ENCODE assay signal across 15 cellular contexts in the genomic region with DNA sequence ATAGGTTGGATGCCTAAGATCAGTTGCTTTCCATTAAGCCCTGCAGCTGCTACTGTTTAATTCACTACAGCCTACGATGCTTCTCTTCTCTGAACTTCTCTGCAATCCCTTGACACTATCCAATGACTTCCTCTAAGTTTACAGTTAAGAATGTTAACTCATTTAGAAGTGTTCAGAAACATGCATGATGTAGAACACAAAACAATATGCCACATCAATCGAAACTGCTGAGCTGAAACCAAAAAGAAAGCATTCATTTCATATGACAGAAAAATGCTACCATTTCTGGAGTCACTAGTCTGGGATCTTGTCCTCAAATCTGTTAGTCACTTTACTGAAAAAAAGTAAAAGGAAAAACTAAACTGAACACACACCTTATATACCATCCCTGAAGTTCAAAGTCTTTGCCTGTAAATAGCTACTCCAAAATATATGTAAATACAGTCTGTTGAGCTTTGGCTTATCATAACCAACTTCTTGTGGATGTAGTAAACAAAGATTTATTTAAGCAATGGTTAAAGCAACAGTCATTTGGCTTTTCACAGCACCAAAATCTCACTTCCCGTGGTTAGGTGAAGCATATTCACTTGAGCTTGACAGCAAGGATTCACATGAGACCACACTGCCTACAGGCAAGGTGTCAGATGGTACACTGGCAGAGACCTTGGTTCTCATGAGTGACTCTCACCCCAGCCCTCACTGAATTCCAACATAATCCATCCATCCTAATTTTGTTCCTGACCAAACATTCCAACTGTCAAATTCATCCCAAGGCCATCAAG.
A peak's percentile ranks its signal among the peaks of the same experiment; 100 is the strongest.
DNase-seq lines count a peak whose midpoint lies in the region; ATAC-seq, FAIRE-seq and TF ChIP-seq lines count a peak whose summit lies in the region.
"Had no signal": no experiment of that assay in that cellular context is flagged by ENCODE, and none has a peak within 500 bp of the region (broad histone marks: within the 10 kb centered on the region; RNA-seq: fewer than 3 reads in every experiment).

No MANE protein-coding gene starts in this region.

- peak; percentile 15 for DNase-seq in GM13977 (ENCODE audit: low spot score)
- DNase-seq in CD4-positive, alpha-beta T cell = no peak
- no peak for DNase-seq in NK-92 (lab: John Stamatoyannopoulos, UW; ENCODE audit: unreplicated experiment)
- no peak for DNase-seq in COR-L47 (lab: John Stamatoyannopoulos, UW)
- no peak for DNase-seq in urothelium cell line (ENCODE audit: low spot score)
- DNase-seq: activated T-cell treated with anti-CD3 and anti-CD28 coated beads, Interleukin-2, amount 50 U/mL, for 1 hour; GDM1; Karpas-422; stimulated activated CD4-positive, alpha-beta T cell treated with anti-CD3 and anti-CD28 coated beads, Interleukin-4, amount 100 ng/mL, for 4 hours had no signal

- H3K27me3 Mint-ChIP-seq in CD4-positive, alpha-beta T cell = no peaks in the 10 kb centered on the region

- H3K4me1 Mint-ChIP-seq in CD4-positive, alpha-beta T cell (ENCODE audit: low read depth) = no peaks in the 10 kb centered on the region

- no peak for FAIRE-seq in urothelium cell line (lab: Jason Lieb, UNC)

- no peak overlapping the region for H3K27ac Mint-ChIP-seq in CD4-positive, alpha-beta T cell

- CTCF ChIA-PET in CD4-positive, alpha-beta T cell (lab: Charles Lee) = no interaction called here

- no peak overlapping the region for H3K27ac ChIP-seq in CD4-positive, alpha-beta T cell (ENCODE audit: low read depth, low read length)
- H3K27ac ChIP-seq: hepatocyte, VCaP had no signal

- H3K9me3 ChIP-seq in CD4-positive, alpha-beta T cell (ENCODE audit: control insufficient read depth, low read length) = no peaks in the 10 kb centered on the region

- no peak overlapping the region for H3K4me3 Mint-ChIP-seq in CD4-positive, alpha-beta T cell

- in situ Hi-C loops in GM13977 (cut with MboI; ENCODE audit: low pct_unique_long_range_greater_than_20kb, low sequenced_read_pairs, unreplicated experiment) = no loop called here

- H3K36me3 Mint-ChIP-seq in CD4-positive, alpha-beta T cell (ENCODE audit: low read depth) = no peaks in the 10 kb centered on the region

- H3K9me3 Mint-ChIP-seq in CD4-positive, alpha-beta T cell = peaks cover 2% of the 10 kb centered on the region

- TF ChIP-seq CTCF in GM13977 (IDR thresholded peaks at IDR 0.05; ENCODE audit: extremely low read depth, insufficient read depth, missing control alignments) = no peak
- TF ChIP-seq CTCF in CD4-positive, alpha-beta T cell (IDR thresholded peaks at IDR 0.05) = no peak

- intact Hi-C loops in CD4-positive, alpha-beta T cell (cut with DNase I, micrococcal nuclease) = no loop called here

- POLR2A ChIA-PET in CD4-positive, alpha-beta T cell (lab: Charles Lee) = no interaction called here

- ATAC-seq in GM19438 (IDR thresholded peaks at IDR 0.05; ENCODE audit: low read depth, unreplicated experiment) (peak; percentile 91), HG02885 (IDR thresholded peaks at IDR 0.05; ENCODE audit: poor library complexity, unreplicated experiment) (peak; percentile 88), HG03571 (IDR thresholded peaks at IDR 0.05; ENCODE audit: unreplicated experiment) (peak; percentile 89)
- ATAC-seq in CD4-positive, alpha-beta T cell (ENCODE audit: poor library complexity) = no peak
- ATAC-seq: HCT116 had no signal

- H3K27me3 ChIP-seq in CD4-positive, alpha-beta T cell (ENCODE audit: control insufficient read depth, insufficient read depth, low read length) = no peaks in the 10 kb centered on the region
- H3K27me3 ChIP-seq: hepatocyte had no signal
